Comparison of ENCODE assay signal across 9 cellular contexts in genomic region chr9:84697494-84698114, GRCh38. TPM values are rescaled to one million over a fixed set of nuclear protein-coding genes. Genes with fewer than 3 reads are reported as not detected.
DNase-seq lines count a peak whose midpoint lies in the region; ATAC-seq and TF ChIP-seq lines count a peak whose summit lies in the region.
"Had no signal": no experiment of that assay in that cellular context is flagged by ENCODE, and none has a peak within 500 bp of the region (broad histone marks: within the 10 kb centered on the region; RNA-seq: fewer than 3 reads in every experiment).

No MANE protein-coding gene starts in this region.

- H3K4me3 Mint-ChIP-seq in activated T-cell treated with anti-CD3 and anti-CD28 coated beads, Interleukin-2, amount 50 U/mL, for 72 hours = no peak overlapping the region

- no peak overlapping the region for H3K9ac ChIP-seq in parathyroid adenoma

- peak; percentile 41 for DNase-seq in Caki2 (ENCODE audit: low read depth)
- peak; percentile 57 for DNase-seq in NCI-H345 (lab: John Stamatoyannopoulos, UW)
- peak; percentile 51 to 58 for DNase-seq in activated T-cell treated with anti-CD3 and anti-CD28 coated beads, Interleukin-2, amount 50 U/mL, for 72 hours

- TF ChIP-seq POLR2A in gastroesophageal sphincter (IDR thresholded peaks at IDR 0.05) = no peak

- H3K9me3 ChIP-seq in gastroesophageal sphincter (no peaks in the 10 kb centered on the region), parathyroid adenoma (ENCODE audit: control insufficient read depth, low read length) (no peaks in the 10 kb centered on the region)

- no peaks in the 10 kb centered on the region for H3K27me3 ChIP-seq in gastroesophageal sphincter
- H3K27me3 ChIP-seq in parathyroid adenoma (ENCODE audit: control insufficient read depth, insufficient read depth, low read length) = no peaks in the 10 kb centered on the region

- H3K4me2 ChIP-seq in parathyroid adenoma (ENCODE audit: low read length) = no peak overlapping the region

- ATAC-seq in GM21786 (IDR thresholded peaks at IDR 0.05; ENCODE audit: unreplicated experiment) = peak; percentile 32
- ATAC-seq in activated T-cell treated with anti-CD3 and anti-CD28 coated beads, Interleukin-2, amount 50 U/mL, for 72 hours (replicated peaks in 1 of 2) = peak in 1 of 2 donors; percentile 67
- ATAC-seq in gastroesophageal sphincter = peak; percentile 67
- ATAC-seq in HG03108 (IDR thresholded peaks at IDR 0.05; ENCODE audit: unreplicated experiment) = no peak
- no peak for ATAC-seq in HG02623 (IDR thresholded peaks at IDR 0.05; ENCODE audit: unreplicated experiment)

- H2AFZ ChIP-seq in parathyroid adenoma = no peak overlapping the region

- no peak overlapping the region for H3K27ac Mint-ChIP-seq in activated T-cell treated with anti-CD3 and anti-CD28 coated beads, Interleukin-2, amount 50 U/mL, for 72 hours

- H3K4me1 Mint-ChIP-seq in activated T-cell treated with anti-CD3 and anti-CD28 coated beads, Interleukin-2, amount 50 U/mL, for 72 hours (ENCODE audit: low read depth) = peaks cover 4% of the 10 kb centered on the region

- no peaks in the 10 kb centered on the region for H3K36me3 Mint-ChIP-seq in activated T-cell treated with anti-CD3 and anti-CD28 coated beads, Interleukin-2, amount 50 U/mL, for 72 hours (ENCODE audit: insufficient read depth in 2 of 2)

- TF ChIP-seq CTCF in gastroesophageal sphincter (IDR thresholded peaks at IDR 0.05) (peak; percentile 47 to 78 (median 62)), parathyroid adenoma (IDR thresholded peaks at IDR 0.05) (peak; percentile 35)

- H3K27me3 Mint-ChIP-seq in activated T-cell treated with anti-CD3 and anti-CD28 coated beads, Interleukin-2, amount 50 U/mL, for 72 hours (ENCODE audit: low read depth) = no peaks in the 10 kb centered on the region

- H3K4me3 ChIP-seq in gastroesophageal sphincter (no peak overlapping the region), parathyroid adenoma (ENCODE audit: low read depth, low read length) (no peak overlapping the region)
- H3K4me3 ChIP-seq: skin epidermis had no signal

- H3K79me2 ChIP-seq in parathyroid adenoma = no peaks in the 10 kb centered on the region

- H3K9me3 Mint-ChIP-seq in activated T-cell treated with anti-CD3 and anti-CD28 coated beads, Interleukin-2, amount 50 U/mL, for 72 hours = no peaks in the 10 kb centered on the region

- H3K4me1 ChIP-seq in gastroesophageal sphincter = peaks cover 0 to 6% (median 0%) of the 10 kb centered on the region in 3 donors
- no peaks in the 10 kb centered on the region for H3K4me1 ChIP-seq in parathyroid adenoma

- TF ChIP-seq EP300 in gastroesophageal sphincter (IDR thresholded peaks at IDR 0.05) = no peak

- 10 to 12% methylated on average over 2 to 3 of the region's 5 CpGs for WGBS in gastroesophageal sphincter (ENCODE audit: low coverage in 1 of 2), 2 donors

- H3K27ac ChIP-seq in gastroesophageal sphincter (no peak overlapping the region), parathyroid adenoma (no peak overlapping the region)
- H3K27ac ChIP-seq: skin epidermis had no signal

- in situ Hi-C loops in Caki2 (cut with HindIII; ENCODE audit: low pct_unique_long_range_greater_than_20kb, low sequenced_read_pairs) = no loop called here

- H3K36me3 ChIP-seq in gastroesophageal sphincter (no peaks in the 10 kb centered on the region), parathyroid adenoma (ENCODE audit: control insufficient read depth, insufficient read depth, low read length) (no peaks in the 10 kb centered on the region)

RNA-seq across cellular contexts. Expression of gene NTRK2, which starts 28.1 kb away (rescaled TPM):
- total RNA-seq in Caki2 (2014; rRNA removed; shearing (Covaris generic); ENCODE audit: low replicate concordance) = 0.54 TPM in 1 of 2 replicates, not detected in the other
- 1 to 10 TPM in 1 of 2 donors, under 1 TPM in 1; 0.41 to 3.3 TPM for total RNA-seq in activated T-cell treated with anti-CD3 and anti-CD28 coated beads, Interleukin-2, amount 50 U/mL, for 72 hours
- 1 to 10 TPM; 2.6 to 8.5 (median 6.0) TPM for total RNA-seq in gastroesophageal sphincter

Comparison
In these comparisons a context has a peak if more than half of its experiments do, and no peak if none do; other contexts are left out.
1. ATAC-seq: peak in GM21786 (single experiment) and gastroesophageal sphincter (single experiment); none in HG03108 (single experiment) and HG02623 (single experiment).
2. Peak in every context shown above with its lines, with median percentiles within 50 percentile points of each other: DNase-seq.